ENCODE assay signal across 1 cellular context in genomic region chr19:17346109-17346671, GRCh38.
TF ChIP-seq lines count a peak whose summit lies in the region.

No MANE protein-coding gene starts in this region.

TF ChIP-seq in HepG2, 621 proteins besides CTCF, POLR2A, EP300 and RAD21 (continued from another document and continues in another):
- TF ChIP-seq AKNA (CRISPR knock-in tag; IDR thresholded peaks at IDR 0.05; ENCODE audit: borderline replicate concordance) (no peak), FOXK1 (CRISPR knock-in tag; IDR thresholded peaks at IDR 0.05; ENCODE audit: borderline replicate concordance, low read depth) (no peak), ERF (CRISPR knock-in tag; IDR thresholded peaks at IDR 0.05) (peak; percentile 68; the same call in 1 of the 2 replicates), TSC22D2 (CRISPR knock-in tag; IDR thresholded peaks at IDR 0.05; ENCODE audit: borderline replicate concordance) (no peak), SNAI1 (CRISPR knock-in tag; IDR thresholded peaks at IDR 0.05; ENCODE audit: borderline replicate concordance) (no peak), ZNF709 (CRISPR knock-in tag; IDR thresholded peaks at IDR 0.05) (0 out of 2 replicates have a peak, but pooled peaks have one; percentile 25), ZNF776 (CRISPR knock-in tag; IDR thresholded peaks at IDR 0.05) (no peak), MAZ (IDR thresholded peaks at IDR 0.05; ENCODE audit: borderline replicate concordance, low read depth, low read length) (peak; percentile 32; the same call in 1 of the 2 replicates), MAZ (CRISPR knock-in tag; IDR thresholded peaks at IDR 0.05; ENCODE audit: low read depth) (peak; percentile 69), BRF2 (CRISPR knock-in tag; IDR thresholded peaks at IDR 0.05) (no peak), HOXA3 (CRISPR knock-in tag; IDR thresholded peaks at IDR 0.05) (peak; percentile 44; the same call in 1 of the 2 replicates), ZNF468 (CRISPR knock-in tag; IDR thresholded peaks at IDR 0.05) (no peak), TFAP4 (IDR thresholded peaks at IDR 0.05; ENCODE audit: borderline replicate concordance, low read depth) (no peak), ZNF124 (CRISPR knock-in tag; IDR thresholded peaks at IDR 0.05) (peak; percentile 45; the same call in 1 of the 2 replicates), ZNF550 (CRISPR knock-in tag; IDR thresholded peaks at IDR 0.05; ENCODE audit: borderline replicate concordance) (no peak), FIP1L1 (IDR thresholded peaks at IDR 0.05; ENCODE audit: borderline replicate concordance, insufficient read depth, low read depth, low read length) (no peak), SP4 (CRISPR knock-in tag; IDR thresholded peaks at IDR 0.05) (no peak), SMC3 (IDR thresholded peaks at IDR 0.05; ENCODE audit: low read length) (peak; percentile 43; the same call in 1 of the 2 replicates), SNRNP70 (IDR thresholded peaks at IDR 0.05; ENCODE audit: low read depth, low read length) (no peak), ARID3A (IDR thresholded peaks at IDR 0.05; ENCODE audit: low read depth, low read length) (no peak), STAT5B (CRISPR knock-in tag; IDR thresholded peaks at IDR 0.05) (no peak), IRF2 (CRISPR knock-in tag; IDR thresholded peaks at IDR 0.05) (peak; percentile 43; the same call in 1 of the 2 replicates), ZNF280B (CRISPR knock-in tag; IDR thresholded peaks at IDR 0.05; ENCODE audit: borderline replicate concordance) (peak; percentile 71), ZBTB34 (CRISPR knock-in tag; IDR thresholded peaks at IDR 0.05) (no peak), PAF1 (CRISPR knock-in tag; IDR thresholded peaks at IDR 0.05) (no peak), THAP9 (CRISPR knock-in tag; IDR thresholded peaks at IDR 0.05; ENCODE audit: borderline replicate concordance) (no peak), ZNF317 (CRISPR knock-in tag; IDR thresholded peaks at IDR 0.05) (0 out of 2 replicates have a peak, but pooled peaks have one; percentile 24), MTERF4 (CRISPR knock-in tag; IDR thresholded peaks at IDR 0.05) (no peak), HNRNPH1 (optimal IDR thresholded peaks at IDR 0.05; ENCODE audit: low read depth, low read length) (no peak), ZFP62 (CRISPR knock-in tag; IDR thresholded peaks at IDR 0.05) (no peak), DZIP1 (CRISPR knock-in tag; IDR thresholded peaks at IDR 0.05) (0 out of 2 replicates have a peak, but pooled peaks have one; percentile 56), ZNF7 (CRISPR knock-in tag; IDR thresholded peaks at IDR 0.05) (no peak), ZNF564 (CRISPR knock-in tag; IDR thresholded peaks at IDR 0.05) (no peak), DMTF1 (CRISPR knock-in tag; IDR thresholded peaks at IDR 0.05) (no peak)
